In the genomic region with DNA sequence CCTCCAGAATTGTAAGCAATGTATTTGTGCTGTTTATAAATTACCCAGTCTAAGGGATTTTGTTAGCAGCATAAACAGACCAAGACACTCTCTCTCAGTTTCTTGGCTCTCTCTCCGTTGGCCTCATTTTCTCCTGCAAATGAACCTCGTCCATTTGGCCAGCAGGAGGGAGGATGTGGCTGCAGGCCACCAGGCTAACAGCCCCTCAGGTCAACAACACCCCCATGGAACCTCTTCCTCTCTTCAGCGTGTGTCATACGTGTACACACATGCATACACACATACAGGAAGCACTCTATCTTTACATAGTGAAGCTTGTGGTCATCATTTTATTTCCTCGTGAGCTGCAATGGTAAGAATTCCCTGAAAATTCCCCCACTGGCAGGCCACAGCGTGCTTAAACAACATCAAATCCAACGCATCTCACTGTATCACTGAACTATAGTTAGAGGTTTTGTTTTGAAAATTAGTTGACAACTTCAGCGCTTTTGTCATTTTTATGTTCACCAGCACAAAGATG, we compare ENCODE assay signal across 27 cellular contexts.
"Had no signal": no experiment of that assay in that cellular context is flagged by ENCODE, and none has a peak within 500 bp of the region (broad histone marks: within the 10 kb centered on the region; RNA-seq: fewer than 3 reads in every experiment).

No MANE protein-coding gene starts in this region.

- H3K4me3 ChIP-seq: coronary artery, dorsolateral prefrontal cortex, left ventricle myocardium inferior, lung, mucosa of descending colon, sigmoid colon, smooth muscle cell, suprapubic skin, tibial artery, upper lobe of right lung had no signal

- H3K27ac ChIP-seq: coronary artery, dorsolateral prefrontal cortex, left ventricle myocardium inferior, sigmoid colon, suprapubic skin, tibial artery, upper lobe of right lung, WERI-Rb-1 had no signal

- H3K27ac Mint-ChIP-seq: activated CD4-positive, alpha-beta memory T cell treated with anti-CD3 and anti-CD28 coated beads for 36 hours; activated CD4-positive, alpha-beta T cell treated with anti-CD3 and anti-CD28 coated beads, Interleukin-2, amount 10 ng/mL, durations not matched to agents 24 days and 14 days; activated naive CD4-positive, alpha-beta T cell treated with anti-CD3 and anti-CD28 coated beads, Interleukin-2, amount 50 U/mL, for 24 hours; activated naive CD8-positive, alpha-beta T cell treated with anti-CD3 and anti-CD28 coated beads, Interleukin-2, amount 50 U/mL, for 24 hours; activated T-helper 2 cell treated with anti-CD3 and anti-CD28 coated beads, Interferon-gamma antibody, Interleukin-2, Interleukin-4, amounts not matched to agents 10 μg/mL and 5 μg/mL and 100 μg/mL, durations not matched to agents 14 hours and 24 hours and 36 hours; effector memory CD8-positive, alpha-beta T cell; nephron; T-helper 17 cell had no signal

- DNase-seq: activated CD4-positive, alpha-beta memory T cell treated with anti-CD3 and anti-CD28 coated beads for 36 hours; activated CD4-positive, alpha-beta T cell treated with anti-CD3 and anti-CD28 coated beads, Interleukin-2, amount 10 ng/mL, durations not matched to agents 24 days and 14 days; activated naive CD8-positive, alpha-beta T cell treated with anti-CD3 and anti-CD28 coated beads, Interleukin-2, amount 50 U/mL, for 24 hours; activated T-cell treated with anti-CD3 and anti-CD28 coated beads, Interleukin-2, amount 50 U/mL, for 4 hours; cerebellar nuclear complex; dorsolateral prefrontal cortex; effector memory CD8-positive, alpha-beta T cell; foreskin melanocyte; left ventricle myocardium inferior; mesendoderm; mucosa of descending colon; retina; sigmoid colon; stimulated activated CD4-positive, alpha-beta T cell treated with anti-CD3 and anti-CD28 coated beads, Interleukin-1b, Interleukin-23, amount 100 ng/mL, for 48 hours; stimulated activated naive CD4-positive, alpha-beta T cell; T-helper 17 cell; T1000; upper lobe of right lung; WERI-Rb-1 had no signal

- H3K4me1 ChIP-seq: sigmoid colon, upper lobe of right lung had no signal

- H3K27me3 ChIP-seq: upper lobe of right lung had no signal

- H3K4me1 Mint-ChIP-seq: activated CD4-positive, alpha-beta T cell treated with anti-CD3 and anti-CD28 coated beads, Interleukin-2, amount 10 ng/mL, durations not matched to agents 24 days and 14 days; activated naive CD4-positive, alpha-beta T cell treated with anti-CD3 and anti-CD28 coated beads, Interleukin-2, amount 50 U/mL, for 24 hours; activated naive CD8-positive, alpha-beta T cell treated with anti-CD3 and anti-CD28 coated beads, Interleukin-2, amount 50 U/mL, for 24 hours; nephron had no signal

- H3K27me3 Mint-ChIP-seq: activated CD4-positive, alpha-beta T cell treated with anti-CD3 and anti-CD28 coated beads, Interleukin-2, amount 10 ng/mL, durations not matched to agents 24 days and 14 days had no signal

- H3K9me3 Mint-ChIP-seq: activated CD4-positive, alpha-beta memory T cell treated with anti-CD3 and anti-CD28 coated beads for 36 hours; activated CD4-positive, alpha-beta T cell treated with anti-CD3 and anti-CD28 coated beads, Interleukin-2, amount 10 ng/mL, durations not matched to agents 24 days and 14 days; activated naive CD4-positive, alpha-beta T cell treated with anti-CD3 and anti-CD28 coated beads, Interleukin-2, amount 50 U/mL, for 24 hours; activated naive CD8-positive, alpha-beta T cell treated with anti-CD3 and anti-CD28 coated beads, Interleukin-2, amount 50 U/mL, for 24 hours; activated T-cell treated with anti-CD3 and anti-CD28 coated beads, Interleukin-2, amount 50 U/mL, for 4 hours; activated T-helper 2 cell treated with anti-CD3 and anti-CD28 coated beads, Interferon-gamma antibody, Interleukin-2, Interleukin-4, amounts not matched to agents 10 μg/mL and 5 μg/mL and 100 μg/mL, durations not matched to agents 14 hours and 24 hours and 36 hours; effector memory CD8-positive, alpha-beta T cell; nephron had no signal

- H3K4me3 Mint-ChIP-seq: activated CD4-positive, alpha-beta memory T cell treated with anti-CD3 and anti-CD28 coated beads for 36 hours; activated CD4-positive, alpha-beta T cell treated with anti-CD3 and anti-CD28 coated beads, Interleukin-2, amount 10 ng/mL, durations not matched to agents 24 days and 14 days; activated naive CD4-positive, alpha-beta T cell treated with anti-CD3 and anti-CD28 coated beads, Interleukin-2, amount 50 U/mL, for 24 hours; activated naive CD8-positive, alpha-beta T cell treated with anti-CD3 and anti-CD28 coated beads, Interleukin-2, amount 50 U/mL, for 24 hours; activated T-cell treated with anti-CD3 and anti-CD28 coated beads, Interleukin-2, amount 50 U/mL, for 4 hours; effector memory CD8-positive, alpha-beta T cell; nephron; T-helper 17 cell had no signal

- H3K36me3 ChIP-seq: left ventricle myocardium inferior, sigmoid colon, suprapubic skin, tibial artery, upper lobe of right lung, WERI-Rb-1 had no signal

- H3K9me3 ChIP-seq: left ventricle myocardium inferior, mucosa of descending colon, sigmoid colon, suprapubic skin, tibial artery, upper lobe of right lung had no signal

- H3K36me3 Mint-ChIP-seq: activated CD4-positive, alpha-beta memory T cell treated with anti-CD3 and anti-CD28 coated beads for 36 hours; activated naive CD4-positive, alpha-beta T cell treated with anti-CD3 and anti-CD28 coated beads, Interleukin-2, amount 50 U/mL, for 24 hours had no signal

- H3K4me2 ChIP-seq: smooth muscle cell had no signal
